18 cellular contexts compared by ENCODE assay signal in genomic region chr3:176789281-176789705, GRCh38.
DNase-seq lines count a peak whose midpoint lies in the region; ATAC-seq and FAIRE-seq lines count a peak whose summit lies in the region.
"Had no signal": no experiment of that assay in that cellular context is flagged by ENCODE, and none has a peak within 500 bp of the region (broad histone marks: within the 10 kb centered on the region; RNA-seq: fewer than 3 reads in every experiment).

No MANE protein-coding gene starts in this region.

- FAIRE-seq in urothelium cell line (lab: Jason Lieb, UNC) = no peak
- FAIRE-seq: A549, colon, D721Med, endometrium had no signal

- intact Hi-C loops in left ventricle myocardium superior (cut with micrococcal nuclease) = no loop called here

- peak; percentile 51 for DNase-seq in NCI-H510A treated with DMSO at 0.1 percent for 48 hours (lab: John Stamatoyannopoulos, UW)
- no peak for DNase-seq in NCI-H510A (lab: John Stamatoyannopoulos, UW)
- peak; percentile 23 for DNase-seq in NCI-H2029 (lab: John Stamatoyannopoulos, UW)
- DNase-seq in SK-N-DZ (ENCODE audit: low spot score) = peak; percentile 28
- DNase-seq in kidney tubule cell (ENCODE audit: low spot score) = peak; percentile 59
- no peak for DNase-seq in left ventricle myocardium superior
- DNase-seq in activated naive CD4-positive, alpha-beta T cell treated with Interleukin-2 at 50 U/mL for 16 hours = no peak
- DNase-seq in urothelium cell line (ENCODE audit: low spot score) = no peak
- DNase-seq: activated CD4-positive, alpha-beta T cell treated with anti-CD3 and anti-CD28 coated beads, Interleukin-2, amount 10 ng/mL, durations not matched to agents 7 days and 5 days; foreskin fibroblast; NCI-H1930; NK-92 treated with Interleukin-12 subunit alpha and Interleukin-12 subunit beta, amount 100 ng/mL, for 24 hours; RPMI8226 had no signal

- ATAC-seq in left ventricle myocardium superior = no peak
- ATAC-seq: A549, left lobe of liver had no signal

Comparison
In these comparisons a context has a peak if more than half of its experiments do, and no peak if none do; other contexts are left out.
1. DNase-seq: peak in NCI-H510A treated with DMSO at 0.1 percent for 48 hours (single experiment), NCI-H2029 (single experiment), SK-N-DZ (single experiment) and kidney tubule cell (single experiment); none in NCI-H510A (single experiment), left ventricle myocardium superior (single experiment), activated naive CD4-positive, alpha-beta T cell treated with Interleukin-2 at 50 U/mL for 16 hours (single experiment) and urothelium cell line (single experiment).